ENCODE assay signal across 13 cellular contexts in the genomic region with DNA sequence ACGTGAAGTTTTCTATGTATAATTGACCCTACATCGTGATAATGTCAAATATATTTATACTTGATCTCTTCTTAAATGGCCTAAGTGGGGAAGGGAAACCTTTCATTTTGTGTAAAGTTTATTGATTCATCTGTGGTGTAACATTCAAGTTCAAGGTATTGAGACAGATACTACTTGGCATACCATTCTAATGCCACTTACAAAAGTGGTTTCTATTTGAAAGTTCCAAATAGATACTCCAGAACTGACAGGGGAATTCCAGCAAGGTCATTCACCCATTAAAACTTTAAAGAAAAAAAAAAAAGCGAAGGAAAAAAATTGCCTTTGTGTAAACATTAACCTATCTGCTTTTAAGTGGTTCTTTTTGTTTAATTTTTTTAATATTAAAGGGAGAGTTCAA. TPM values are rescaled to one million over a fixed set of nuclear protein-coding genes. Genes with fewer than 3 reads are reported as not detected.
DNase-seq lines count a peak whose midpoint lies in the region; ATAC-seq and TF ChIP-seq lines count a peak whose summit lies in the region.
"Had no signal": no experiment of that assay in that cellular context is flagged by ENCODE, and none has a peak within 500 bp of the region (broad histone marks: within the 10 kb centered on the region; RNA-seq: fewer than 3 reads in every experiment).

No MANE protein-coding gene starts in this region.

- CTCF ChIA-PET in RWPE1 (lab: Yijun Ruan, JAX): interaction anchor here (0.9 kb wide), 1 partner anchor 9 kb away, joined by 4 read pairs; no protein-coding TSS in a partner anchor

- H3K27ac ChIP-seq in heart left ventricle: peak overlapping the region in 9 of 12 donors; percentile 11 to 79 (median 35)
- peak overlapping the region; percentile 60 for H3K27ac ChIP-seq in colonic mucosa
- peak overlapping the region; percentile 79 to 97 (median 90) for H3K27ac ChIP-seq in right lobe of liver
- peak overlapping the region; percentile 53 to 85 (median 74) for H3K27ac ChIP-seq in upper lobe of left lung
- H3K27ac ChIP-seq in substantia nigra (ENCODE audit: low read depth, low read length, poor library complexity, severe bottlenecking): no peak overlapping the region
- H3K27ac ChIP-seq in RWPE1: no peak overlapping the region

- POLR2A ChIA-PET in RWPE1 (lab: Yijun Ruan, JAX; ENCODE audit: low non-redundant PET): no interaction called here

- ATAC-seq in heart left ventricle: no peak
- peak; percentile 62 to 81 (median 66) for ATAC-seq in right lobe of liver
- ATAC-seq in upper lobe of left lung (ENCODE audit: low FRiP score in 2 of 2): peak in 1 of 2 donors; percentile 15

- no peaks in the 10 kb centered on the region for H3K36me3 ChIP-seq in heart left ventricle
- H3K36me3 ChIP-seq in colonic mucosa: no peaks in the 10 kb centered on the region
- no peaks in the 10 kb centered on the region for H3K36me3 ChIP-seq in right lobe of liver
- no peaks in the 10 kb centered on the region for H3K36me3 ChIP-seq in upper lobe of left lung

- no peak overlapping the region for H3K4me3 ChIP-seq in heart left ventricle
- H3K4me3 ChIP-seq in colonic mucosa: no peak overlapping the region
- H3K4me3 ChIP-seq in right lobe of liver: peak overlapping the region in 2 of 3 donors; percentile 4 to 24
- H3K4me3 ChIP-seq in upper lobe of left lung: peak overlapping the region in 1 of 4 donors; percentile 14

- no peaks in the 10 kb centered on the region for H3K27me3 ChIP-seq in heart left ventricle
- no peaks in the 10 kb centered on the region for H3K27me3 ChIP-seq in colonic mucosa
- no peaks in the 10 kb centered on the region for H3K27me3 ChIP-seq in right lobe of liver
- no peaks in the 10 kb centered on the region for H3K27me3 ChIP-seq in upper lobe of left lung

- H3K4me1 ChIP-seq in heart left ventricle (peaks cover 0 to 34% (median 2%) of the 10 kb centered on the region in 12 donors), colonic mucosa (no peaks in the 10 kb centered on the region), right lobe of liver (peaks cover 0 to 41% (median 12%) of the 10 kb centered on the region in 4 donors), upper lobe of left lung (peaks cover 0 to 17% (median 12%) of the 10 kb centered on the region in 4 donors)

- TF ChIP-seq CTCF in heart left ventricle (IDR thresholded peaks at IDR 0.05) (no peak), colonic mucosa (IDR thresholded peaks at IDR 0.05) (no peak), right lobe of liver (IDR thresholded peaks at IDR 0.05) (no peak), upper lobe of left lung (IDR thresholded peaks at IDR 0.05) (no peak), RWPE1 (conservative IDR thresholded peaks at IDR 0.05; ENCODE audit: low read depth) (no peak)

- H3K9ac ChIP-seq in colonic mucosa (ENCODE audit: low read depth in 2 of 2, low read length in 2 of 2): no peak overlapping the region

- H3K9me3 ChIP-seq in heart left ventricle (no peaks in the 10 kb centered on the region), colonic mucosa (no peaks in the 10 kb centered on the region), right lobe of liver (no peaks in the 10 kb centered on the region), upper lobe of left lung (no peaks in the 10 kb centered on the region)

- TF ChIP-seq POLR2A in heart left ventricle (IDR thresholded peaks at IDR 0.05): no peak
- no peak for TF ChIP-seq POLR2A in right lobe of liver (IDR thresholded peaks at IDR 0.05)
- TF ChIP-seq POLR2A in upper lobe of left lung (IDR thresholded peaks at IDR 0.05): no peak

- intact Hi-C loops in heart left ventricle (cut with DNase I): no loop called here
- intact Hi-C loops in cardiac septum (cut with DNase I): no loop called here
- intact Hi-C loops in colonic mucosa (cut with DNase I): no loop called here
- intact Hi-C loops in right lobe of liver (cut with DNase I): no loop called here

- peak in 1 of 4 donors; percentile 54 for TF ChIP-seq EP300 in upper lobe of left lung (IDR thresholded peaks at IDR 0.05)

- DNase-seq in heart left ventricle (no peak), cardiac septum (ENCODE audit: low spot score) (no peak), colonic mucosa (no peak), right lobe of liver (no peak), upper lobe of left lung (no peak), AG08396 (ENCODE audit: low spot score) (no peak), substantia nigra (lab: John Stamatoyannopoulos, UW) (no peak), RWPE1 (ENCODE audit: low spot score) (no peak)
- DNase-seq: activated B cell treated with CpG ODN at 0.5 μM for 24 hours; activated T-cell treated with anti-CD3 and anti-CD28 coated beads, Interleukin-2, amount 50 U/mL, for 24 hours; left cardiac atrium; posterior cingulate gyrus; stimulated activated CD4-positive, alpha-beta T cell treated with anti-CD3 and anti-CD28 coated beads, Interleukin-4, amount 100 ng/mL, for 24 hours had no signal

- WGBS in heart left ventricle, 4 donors: 62 to 70% (median 66%) methylated on average over 3 of the region's 3 CpGs
- 5% methylated on average over 3 of the region's 3 CpGs for WGBS in right lobe of liver (ENCODE audit: insufficient coverage, low coverage, low lambda C conversion rate, missing lambda C conversion rate)
- WGBS in upper lobe of left lung, 2 donors: 42% methylated on average over 3 of the region's 3 CpGs

RNA-seq across cellular contexts. Expression of gene MAP3K13, which starts 45.3 kb away (rescaled TPM):
- total RNA-seq in heart left ventricle: 10 to 100 TPM in 6 of 9 donors, 1 to 10 TPM in 3; 4.8 to 18.5 (median 11.4) TPM
- 10 to 100 TPM in 1 of 2 donors, 1 to 10 TPM in 1; 6.6 to 10.1 TPM for polyA plus RNA-seq in heart left ventricle
- 9.0 TPM for total RNA-seq in cardiac septum
- 10 to 100 TPM; 34.0 to 46.9 TPM for total RNA-seq in colonic mucosa
- total RNA-seq in right lobe of liver: 10 to 100 TPM; 14.1 to 30.9 (median 24.1) TPM
- 10 to 100 TPM; 25.3 to 41.4 (median 31.2) TPM for total RNA-seq in upper lobe of left lung

Comparison
In these comparisons a context has a peak if more than half of its experiments do, and no peak if none do; other contexts are left out.
1. ATAC-seq: peak in right lobe of liver (4 of 4); none in heart left ventricle (0 of 4).
2. H3K27ac ChIP-seq: peak in heart left ventricle (9 of 12), colonic mucosa (single experiment), right lobe of liver (3 of 3) and upper lobe of left lung (4 of 4); none in substantia nigra (single experiment) and RWPE1 (single experiment).
3. H3K4me3 ChIP-seq: peak in right lobe of liver (2 of 3); none in heart left ventricle (0 of 12) and colonic mucosa (single experiment).